Comparison of ENCODE assay signal across 1 cellular context in genomic region chr20:8144282-8145245, GRCh38.
A peak's percentile ranks its signal among the peaks of the same experiment; 100 is the strongest.
TF ChIP-seq lines count a peak whose summit lies in the region.

No MANE protein-coding gene starts in this region.

TF ChIP-seq in endothelial cell of umbilical vein, 7 proteins besides CTCF, POLR2A, EP300 and RAD21:
- TF ChIP-seq POLR2AphosphoS5 (IDR thresholded peaks at IDR 0.05; ENCODE audit: insufficient read depth, low read depth, low read length) (peak; percentile 63), JUN (IDR thresholded peaks at IDR 0.05; ENCODE audit: borderline replicate concordance, insufficient read depth, insufficient read length, low read depth) (peak; percentile 15), MAX (IDR thresholded peaks at IDR 0.05; ENCODE audit: insufficient read depth, insufficient read length) (no peak), EZH2 (IDR thresholded peaks at IDR 0.05; ENCODE audit: borderline replicate concordance, low read depth, low read length, severe bottlenecking) (no peak), GATA2 (IDR thresholded peaks at IDR 0.05; ENCODE audit: insufficient read depth, insufficient read length, low read depth, low read length) (peak; percentile 76)
